ENCODE assay signal across 8 cellular contexts in the genomic region with DNA sequence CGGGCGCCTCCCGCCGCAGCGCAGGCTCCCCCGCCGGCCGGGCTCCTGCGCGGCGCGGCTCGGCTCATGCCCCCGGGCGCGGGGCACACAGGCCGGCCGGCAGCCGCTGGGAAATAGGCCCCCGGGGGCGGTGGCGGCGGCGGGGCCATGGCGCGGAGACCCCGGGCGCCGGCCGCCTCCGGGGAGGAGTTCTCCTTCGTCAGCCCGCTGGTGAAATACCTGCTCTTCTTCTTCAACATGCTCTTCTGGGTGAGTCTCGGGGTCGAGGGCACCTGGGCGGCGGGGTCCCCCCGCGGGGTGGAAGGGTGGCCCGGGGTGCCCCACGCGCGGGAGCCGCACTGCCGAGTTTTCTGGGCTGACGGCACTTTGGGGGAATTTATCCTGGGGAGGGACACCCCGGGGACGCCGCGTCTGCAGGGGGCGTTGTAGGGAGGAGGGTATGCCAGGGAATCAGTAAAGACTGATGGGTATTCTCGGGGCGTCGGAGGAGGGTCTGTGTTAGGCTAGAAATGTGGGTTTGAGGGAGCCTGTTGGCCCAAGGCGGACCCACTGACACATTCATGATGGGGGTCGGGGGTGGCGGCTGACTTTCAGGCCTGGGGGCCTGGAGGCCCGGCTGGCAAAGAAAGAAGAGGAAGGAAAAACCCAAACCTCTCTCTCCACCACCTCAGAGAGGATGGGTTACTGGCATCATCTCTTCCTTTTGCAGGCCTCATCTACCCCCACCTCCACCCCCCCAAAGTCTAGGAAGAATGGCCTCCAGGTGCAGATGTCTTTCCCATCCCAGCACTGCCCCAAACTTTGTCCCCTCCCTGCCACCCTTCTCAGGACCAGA. TPM values are rescaled to one million over a fixed set of nuclear protein-coding genes. Genes with fewer than 3 reads are reported as not detected.
A peak's percentile ranks its signal among the peaks of the same experiment; 100 is the strongest.
DNase-seq lines count a peak whose midpoint lies in the region; ATAC-seq, FAIRE-seq and TF ChIP-seq lines count a peak whose summit lies in the region.

No MANE protein-coding gene starts in this region.

- DNase-seq in activated naive CD4-positive, alpha-beta T cell treated with Interleukin-2 at 50 U/mL for 16 hours, result peak; percentile 6
- DNase-seq in kidney (no peak), NCI-H748 treated with DMSO at 0.1 percent for 48 hours (lab: John Stamatoyannopoulos, UW) (no peak), kidney tubule cell (ENCODE audit: low spot score) (no peak)

- FAIRE-seq in kidney (lab: Jason Lieb, UNC), result no peak

- intact Hi-C loops in kidney (cut with DNase I), result no loop called here

- H3K9ac ChIP-seq in HUES6 (ENCODE audit: low read length) (no peak overlapping the region), kidney (ENCODE audit: low read length in 2 of 2) (peak overlapping the region in 1 of 2 donors; percentile 60), subcutaneous abdominal adipose tissue (ENCODE audit: low read length in 5 of 5) (peak overlapping the region in 3 of 5 donors; percentile 35 to 54 (median 41))

- TF ChIP-seq CTCF in 22Rv1 (IDR thresholded peaks at IDR 0.05) (peak; percentile 62), kidney (IDR thresholded peaks at IDR 0.05; ENCODE audit: borderline replicate concordance, extremely low read depth, insufficient read depth) (no peak)

- ATAC-seq in GM19023 (IDR thresholded peaks at IDR 0.05; ENCODE audit: unreplicated experiment), result peak; percentile 14

- H3K36me3 ChIP-seq in HUES6 (ENCODE audit: control insufficient read depth, insufficient read depth, low read length) (no peaks in the 10 kb centered on the region), kidney (ENCODE audit: control insufficient read depth in 1 of 2, insufficient read depth in 2 of 2, low read length in 2 of 2) (no peaks in the 10 kb centered on the region), subcutaneous abdominal adipose tissue (ENCODE audit: control insufficient read depth in 5 of 5, insufficient read depth in 5 of 5, low read length in 5 of 5) (no peaks in the 10 kb centered on the region)

- H3K27ac ChIP-seq in 22Rv1, result no peak overlapping the region
- no peak overlapping the region for H3K27ac ChIP-seq in HUES6 (ENCODE audit: low read depth, low read length)
- H3K27ac ChIP-seq in kidney (ENCODE audit: low read depth in 2 of 2, low read length in 2 of 2), result no peak overlapping the region
- no peak overlapping the region for H3K27ac ChIP-seq in subcutaneous abdominal adipose tissue (ENCODE audit: low read depth, low read length)

- H3K4me3 ChIP-seq in HUES6 (ENCODE audit: low read depth, low read length) (peak overlapping the region; percentile 59), kidney (ENCODE audit: low read length in 2 of 2) (peak overlapping the region; percentile 7 to 63), subcutaneous abdominal adipose tissue (ENCODE audit: low read depth in 1 of 5, low read length in 5 of 5) (peak overlapping the region in 4 of 5 donors; percentile 39 to 65 (median 54))

- peaks cover 4% of the 10 kb centered on the region for H3K4me1 ChIP-seq in HUES6 (ENCODE audit: control insufficient read depth, insufficient read depth, low read length)
- H3K4me1 ChIP-seq in kidney (ENCODE audit: control insufficient read depth in 1 of 2, insufficient read depth in 1 of 2, low read depth in 1 of 2, low read length in 2 of 2), result peaks cover 13 to 14% of the 10 kb centered on the region in 2 donors
- peaks cover 2 to 38% (median 12%) of the 10 kb centered on the region in 5 donors for H3K4me1 ChIP-seq in subcutaneous abdominal adipose tissue (ENCODE audit: control insufficient read depth in 5 of 5, insufficient read depth in 5 of 5, low read length in 5 of 5)

- H3K9me3 ChIP-seq in HUES6 (ENCODE audit: control insufficient read depth, insufficient read depth, low read depth, low read length) (no peaks in the 10 kb centered on the region), kidney (ENCODE audit: control insufficient read depth in 1 of 2, low read length in 2 of 2) (no peaks in the 10 kb centered on the region), subcutaneous abdominal adipose tissue (ENCODE audit: control insufficient read depth in 5 of 5, low read length in 5 of 5) (no peaks in the 10 kb centered on the region)

- H3K27me3 ChIP-seq in HUES6 (ENCODE audit: control insufficient read depth, insufficient read depth, low read length) (peaks cover 42% of the 10 kb centered on the region), subcutaneous abdominal adipose tissue (ENCODE audit: control insufficient read depth in 5 of 5, insufficient read depth in 4 of 5, low read length in 5 of 5) (peaks cover 0 to 27% (median 24%) of the 10 kb centered on the region in 5 donors)

RNA-seq across cellular contexts. Expression of gene TSPAN33, which starts 0.5 kb away (rescaled TPM):
- 54.9 TPM for total RNA-seq in kidney
- polyA plus RNA-seq in kidney (ENCODE audit: insufficient read depth, low read depth, low replicate concordance), result 316 TPM

RNA-seq across cellular contexts. Expression of gene SMO, which starts 43.4 kb away (rescaled TPM):
- 13.2 TPM for total RNA-seq in kidney
- 20.8 TPM for polyA plus RNA-seq in kidney (ENCODE audit: insufficient read depth, low read depth, low replicate concordance)
